1 cellular context compared by ENCODE assay signal in genomic region chr2:152384992-152385391, GRCh38.
TF ChIP-seq lines count a peak whose summit lies in the region.

No MANE protein-coding gene starts in this region.

TF ChIP-seq in HepG2, 621 proteins besides CTCF, POLR2A, EP300 and RAD21 (continued from another document and continues in another):
- no peak for TF ChIP-seq ZNF318 (CRISPR knock-in tag; IDR thresholded peaks at IDR 0.05)
- TF ChIP-seq HOXA7 (CRISPR knock-in tag; IDR thresholded peaks at IDR 0.05): no peak
- no peak for TF ChIP-seq AHR (CRISPR knock-in tag; IDR thresholded peaks at IDR 0.05)
- TF ChIP-seq ZNF10 (CRISPR knock-in tag; IDR thresholded peaks at IDR 0.05; ENCODE audit: borderline replicate concordance, low read depth): no peak
- TF ChIP-seq ZNF446 (CRISPR knock-in tag; IDR thresholded peaks at IDR 0.05): no peak
- TF ChIP-seq MIXL1 (CRISPR knock-in tag; IDR thresholded peaks at IDR 0.05): 0 out of 2 replicates have a peak, but pooled peaks have one; percentile 40
- TF ChIP-seq ZNF713 (CRISPR knock-in tag; IDR thresholded peaks at IDR 0.05): no peak
- TF ChIP-seq ZNF574 (CRISPR knock-in tag; IDR thresholded peaks at IDR 0.05): no peak
- no peak for TF ChIP-seq ARNT2 (CRISPR knock-in tag; IDR thresholded peaks at IDR 0.05; ENCODE audit: low read depth)
- TF ChIP-seq REXO4 (CRISPR knock-in tag; IDR thresholded peaks at IDR 0.05; ENCODE audit: borderline replicate concordance): no peak
- peak; percentile 81 for TF ChIP-seq BCL6 (CRISPR knock-in tag; IDR thresholded peaks at IDR 0.05)
- no peak for TF ChIP-seq ZFP62 (CRISPR knock-in tag; IDR thresholded peaks at IDR 0.05)
- TF ChIP-seq, protein P1, sequence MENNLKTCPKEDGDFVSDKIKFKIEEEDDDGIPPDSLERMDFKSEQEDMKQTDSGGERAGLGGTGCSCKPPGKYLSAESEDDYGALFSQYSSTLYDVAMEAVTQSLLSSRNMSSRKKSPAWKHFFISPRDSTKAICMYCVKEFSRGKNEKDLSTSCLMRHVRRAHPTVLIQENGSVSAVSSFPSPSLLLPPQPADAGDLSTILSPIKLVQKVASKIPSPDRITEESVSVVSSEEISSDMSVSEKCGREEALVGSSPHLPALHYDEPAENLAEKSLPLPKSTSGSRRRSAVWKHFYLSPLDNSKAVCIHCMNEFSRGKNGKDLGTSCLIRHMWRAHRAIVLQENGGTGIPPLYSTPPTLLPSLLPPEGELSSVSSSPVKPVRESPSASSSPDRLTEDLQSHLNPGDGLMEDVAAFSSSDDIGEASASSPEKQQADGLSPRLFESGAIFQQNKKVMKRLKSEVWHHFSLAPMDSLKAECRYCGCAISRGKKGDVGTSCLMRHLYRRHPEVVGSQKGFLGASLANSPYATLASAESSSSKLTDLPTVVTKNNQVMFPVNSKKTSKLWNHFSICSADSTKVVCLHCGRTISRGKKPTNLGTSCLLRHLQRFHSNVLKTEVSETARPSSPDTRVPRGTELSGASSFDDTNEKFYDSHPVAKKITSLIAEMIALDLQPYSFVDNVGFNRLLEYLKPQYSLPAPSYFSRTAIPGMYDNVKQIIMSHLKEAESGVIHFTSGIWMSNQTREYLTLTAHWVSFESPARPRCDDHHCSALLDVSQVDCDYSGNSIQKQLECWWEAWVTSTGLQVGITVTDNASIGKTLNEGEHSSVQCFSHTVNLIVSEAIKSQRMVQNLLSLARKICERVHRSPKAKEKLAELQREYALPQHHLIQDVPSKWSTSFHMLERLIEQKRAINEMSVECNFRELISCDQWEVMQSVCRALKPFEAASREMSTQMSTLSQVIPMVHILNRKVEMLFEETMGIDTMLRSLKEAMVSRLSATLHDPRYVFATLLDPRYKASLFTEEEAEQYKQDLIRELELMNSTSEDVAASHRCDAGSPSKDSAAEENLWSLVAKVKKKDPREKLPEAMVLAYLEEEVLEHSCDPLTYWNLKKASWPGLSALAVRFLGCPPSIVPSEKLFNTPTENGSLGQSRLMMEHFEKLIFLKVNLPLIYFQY (CRISPR knock-in tag; IDR thresholded peaks at IDR 0.05; ENCODE audit: borderline replicate concordance): no peak
- no peak for TF ChIP-seq ZNF230 (CRISPR knock-in tag; IDR thresholded peaks at IDR 0.05)
- TF ChIP-seq ZNF766 (CRISPR knock-in tag; IDR thresholded peaks at IDR 0.05; ENCODE audit: borderline replicate concordance): no peak
- no peak for TF ChIP-seq NCOA1 (CRISPR knock-in tag; IDR thresholded peaks at IDR 0.05)
- no peak for TF ChIP-seq ATF2 (CRISPR knock-in tag; IDR thresholded peaks at IDR 0.05)
- no peak for TF ChIP-seq ZFP82 (CRISPR knock-in tag; IDR thresholded peaks at IDR 0.05; ENCODE audit: borderline replicate concordance)
- TF ChIP-seq NFRKB (IDR thresholded peaks at IDR 0.05): no peak
- no peak for TF ChIP-seq ZNF703 (CRISPR knock-in tag; IDR thresholded peaks at IDR 0.05; ENCODE audit: borderline replicate concordance)
- no peak for TF ChIP-seq ZNF737 (CRISPR knock-in tag; IDR thresholded peaks at IDR 0.05; ENCODE audit: borderline replicate concordance)
- TF ChIP-seq KLF15 (CRISPR knock-in tag; IDR thresholded peaks at IDR 0.05; ENCODE audit: borderline replicate concordance): no peak
- peak; percentile 17; the same call in 1 of the 2 replicates for TF ChIP-seq POGZ (CRISPR knock-in tag; IDR thresholded peaks at IDR 0.05)
- TF ChIP-seq ZNF331 (CRISPR knock-in tag; IDR thresholded peaks at IDR 0.05): peak; percentile 45; the same call in 1 of the 2 replicates
- TF ChIP-seq PITX1 (CRISPR knock-in tag; IDR thresholded peaks at IDR 0.05): peak; percentile 47; the same call in 1 of the 2 replicates
- no peak for TF ChIP-seq FOXK2 (IDR thresholded peaks at IDR 0.05)
- no peak for TF ChIP-seq ZIK1 (CRISPR knock-in tag; IDR thresholded peaks at IDR 0.05; ENCODE audit: borderline replicate concordance, low read depth)
- TF ChIP-seq, protein P2, sequence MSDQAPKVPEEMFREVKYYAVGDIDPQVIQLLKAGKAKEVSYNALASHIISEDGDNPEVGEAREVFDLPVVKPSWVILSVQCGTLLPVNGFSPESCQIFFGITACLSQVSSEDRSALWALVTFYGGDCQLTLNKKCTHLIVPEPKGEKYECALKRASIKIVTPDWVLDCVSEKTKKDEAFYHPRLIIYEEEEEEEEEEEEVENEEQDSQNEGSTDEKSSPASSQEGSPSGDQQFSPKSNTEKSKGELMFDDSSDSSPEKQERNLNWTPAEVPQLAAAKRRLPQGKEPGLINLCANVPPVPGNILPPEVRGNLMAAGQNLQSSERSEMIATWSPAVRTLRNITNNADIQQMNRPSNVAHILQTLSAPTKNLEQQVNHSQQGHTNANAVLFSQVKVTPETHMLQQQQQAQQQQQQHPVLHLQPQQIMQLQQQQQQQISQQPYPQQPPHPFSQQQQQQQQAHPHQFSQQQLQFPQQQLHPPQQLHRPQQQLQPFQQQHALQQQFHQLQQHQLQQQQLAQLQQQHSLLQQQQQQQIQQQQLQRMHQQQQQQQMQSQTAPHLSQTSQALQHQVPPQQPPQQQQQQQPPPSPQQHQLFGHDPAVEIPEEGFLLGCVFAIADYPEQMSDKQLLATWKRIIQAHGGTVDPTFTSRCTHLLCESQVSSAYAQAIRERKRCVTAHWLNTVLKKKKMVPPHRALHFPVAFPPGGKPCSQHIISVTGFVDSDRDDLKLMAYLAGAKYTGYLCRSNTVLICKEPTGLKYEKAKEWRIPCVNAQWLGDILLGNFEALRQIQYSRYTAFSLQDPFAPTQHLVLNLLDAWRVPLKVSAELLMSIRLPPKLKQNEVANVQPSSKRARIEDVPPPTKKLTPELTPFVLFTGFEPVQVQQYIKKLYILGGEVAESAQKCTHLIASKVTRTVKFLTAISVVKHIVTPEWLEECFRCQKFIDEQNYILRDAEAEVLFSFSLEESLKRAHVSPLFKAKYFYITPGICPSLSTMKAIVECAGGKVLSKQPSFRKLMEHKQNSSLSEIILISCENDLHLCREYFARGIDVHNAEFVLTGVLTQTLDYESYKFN (CRISPR knock-in tag; conservative IDR thresholded peaks at IDR 0.05): peak; percentile 66; the same call in 1 of the 2 replicates
- no peak for TF ChIP-seq ZNF672 (CRISPR knock-in tag; IDR thresholded peaks at IDR 0.05)
- TF ChIP-seq HOXA9 (CRISPR knock-in tag; IDR thresholded peaks at IDR 0.05; ENCODE audit: borderline replicate concordance): no peak
- TF ChIP-seq ZNF256 (CRISPR knock-in tag; conservative IDR thresholded peaks at IDR 0.05): no peak
- TF ChIP-seq ZNF34 (CRISPR knock-in tag; IDR thresholded peaks at IDR 0.05; ENCODE audit: borderline replicate concordance): no peak
- TF ChIP-seq ZNF746 (CRISPR knock-in tag; IDR thresholded peaks at IDR 0.05): no peak
- no peak for TF ChIP-seq ARNT (IDR thresholded peaks at IDR 0.05)
- TF ChIP-seq ZC3H13 (CRISPR knock-in tag; IDR thresholded peaks at IDR 0.05): no peak
- TF ChIP-seq ZKSCAN1 (IDR thresholded peaks at IDR 0.05; ENCODE audit: low read length): no peak
- TF ChIP-seq CAMTA2 (CRISPR knock-in tag; IDR thresholded peaks at IDR 0.05; ENCODE audit: borderline replicate concordance): no peak
- no peak for TF ChIP-seq ZNF576 (CRISPR knock-in tag; IDR thresholded peaks at IDR 0.05)
- TF ChIP-seq ZNF770 (CRISPR knock-in tag; IDR thresholded peaks at IDR 0.05): no peak
- TF ChIP-seq ZNF136 (CRISPR knock-in tag; IDR thresholded peaks at IDR 0.05; ENCODE audit: low read depth): no peak
- TF ChIP-seq ZC3H4 (CRISPR knock-in tag; IDR thresholded peaks at IDR 0.05; ENCODE audit: borderline replicate concordance): no peak
- TF ChIP-seq FOXM1 (CRISPR knock-in tag; IDR thresholded peaks at IDR 0.05): no peak
- TF ChIP-seq ASH2L (IDR thresholded peaks at IDR 0.05; ENCODE audit: insufficient read length, low read depth, low read length): peak; percentile 31
- no peak for TF ChIP-seq KAT8 (CRISPR knock-in tag; IDR thresholded peaks at IDR 0.05)
